ENCODE assay signal across 8 cellular contexts in the genomic region with DNA sequence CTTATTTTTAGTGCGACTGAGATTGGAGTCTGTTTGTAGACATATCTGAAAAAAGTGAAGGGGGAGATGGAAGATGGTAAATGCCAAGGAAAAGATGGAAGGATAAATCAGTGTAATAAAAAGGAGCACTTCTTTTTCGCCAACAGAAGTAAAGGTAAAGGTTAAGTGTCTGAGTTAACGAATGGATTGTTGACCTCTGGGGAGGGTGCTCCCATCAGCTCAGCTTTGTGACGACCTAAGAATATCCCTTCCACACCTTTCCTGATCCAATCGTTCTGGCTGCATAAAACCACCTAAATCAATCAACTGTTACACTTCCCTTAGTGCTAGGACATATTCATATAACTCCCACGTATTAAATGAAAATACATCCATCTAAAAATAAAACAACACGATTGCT. TPM values are rescaled to one million over a fixed set of nuclear protein-coding genes. Genes with fewer than 3 reads are reported as not detected.
DNase-seq lines count a peak whose midpoint lies in the region; ATAC-seq and TF ChIP-seq lines count a peak whose summit lies in the region.

No MANE protein-coding gene starts in this region.

- DNase-seq in T-helper 1 cell, result no peak
- peak in 1 of 2 donors; percentile 7 for DNase-seq in left colon
- DNase-seq in thoracic aorta (ENCODE audit: low spot score), result no peak
- no peak for DNase-seq in MV-4-11 (lab: John Stamatoyannopoulos, UW)
- no peak for DNase-seq in stimulated activated CD4-positive, alpha-beta T cell treated with anti-CD3 and anti-CD28 coated beads, Interleukin-4, amount 100 ng/mL, for 4 hours
- DNase-seq in NCI-H1694 (lab: John Stamatoyannopoulos, UW), result no peak

- peaks cover 34 to 46% of the 10 kb centered on the region in 2 donors for H3K4me1 ChIP-seq in thoracic aorta (ENCODE audit: control insufficient read depth in 1 of 2, low read depth in 2 of 2)

- peak overlapping the region; percentile 98 for H3K4me3 ChIP-seq in thoracic aorta

- H3K4me1 Mint-ChIP-seq in T-helper 1 cell treated with Interleukin-12 subunit alpha and Interleukin-12 subunit beta and Interleukin-4 antibody, amounts not matched to agents 30 μg/mL and 1 μg/mL, for 36 hours (ENCODE audit: low read depth), result peaks cover 34% of the 10 kb centered on the region

- no peaks in the 10 kb centered on the region for H3K9me3 Mint-ChIP-seq in T-helper 1 cell treated with Interleukin-12 subunit alpha and Interleukin-12 subunit beta and Interleukin-4 antibody, amounts not matched to agents 30 μg/mL and 1 μg/mL, for 36 hours

- no peaks in the 10 kb centered on the region for H3K9me3 ChIP-seq in thoracic aorta

- peak overlapping the region; percentile 98 for H3K27ac ChIP-seq in angular gyrus (ENCODE audit: low read depth, low read length)
- H3K27ac ChIP-seq in thoracic aorta, result peak overlapping the region; percentile 98 to 99

- H3K27ac Mint-ChIP-seq in T-helper 1 cell treated with Interleukin-12 subunit alpha and Interleukin-12 subunit beta and Interleukin-4 antibody, amounts not matched to agents 30 μg/mL and 1 μg/mL, for 36 hours, result peak overlapping the region; percentile 94

- peak; percentile 58 for ATAC-seq in left colon
- ATAC-seq in thoracic aorta (ENCODE audit: insufficient number of reproducible peaks, low FRiP score, low read depth), result no peak

- H3K27me3 ChIP-seq in thoracic aorta (replicated peaks; ENCODE audit: insufficient read depth), result no peaks in the 10 kb centered on the region

- intact Hi-C loops in left colon (cut with DNase I, micrococcal nuclease), result no loop called here

- H3K4me3 Mint-ChIP-seq in T-helper 1 cell treated with Interleukin-12 subunit alpha and Interleukin-12 subunit beta and Interleukin-4 antibody, amounts not matched to agents 30 μg/mL and 1 μg/mL, for 36 hours, result peak overlapping the region; percentile 90

- no peak for TF ChIP-seq CTCF in thoracic aorta (IDR thresholded peaks at IDR 0.05)

- no peaks in the 10 kb centered on the region for H3K36me3 ChIP-seq in thoracic aorta

- peaks cover 4% of the 10 kb centered on the region for H3K27me3 Mint-ChIP-seq in T-helper 1 cell treated with Interleukin-12 subunit alpha and Interleukin-12 subunit beta and Interleukin-4 antibody, amounts not matched to agents 30 μg/mL and 1 μg/mL, for 36 hours (ENCODE audit: low read depth)

- H3K36me3 Mint-ChIP-seq in T-helper 1 cell treated with Interleukin-12 subunit alpha and Interleukin-12 subunit beta and Interleukin-4 antibody, amounts not matched to agents 30 μg/mL and 1 μg/mL, for 36 hours (ENCODE audit: low read depth), result peaks cover 23% of the 10 kb centered on the region

RNA-seq across cellular contexts. Expression of a gene that starts 0.8 kb away (rescaled TPM):
- total RNA-seq in left colon, result 10 to 100 TPM in 1 of 2 donors, 1 to 10 TPM in 1; 9.2 to 12.5 TPM
- 1 to 10 TPM; 2.9 to 4.1 TPM for total RNA-seq in thoracic aorta

RNA-seq across cellular contexts. Expression of a gene that starts 1.0 kb away (rescaled TPM):
- 10 to 100 TPM; 31.1 to 33.6 TPM for total RNA-seq in left colon
- total RNA-seq in thoracic aorta, result 10 to 100 TPM; 10.0 to 39.4 TPM

RNA-seq across cellular contexts. Expression of a gene that starts 39.8 kb away (rescaled TPM):
- 10 to 100 TPM; 37.8 to 41.8 TPM for total RNA-seq in left colon
- 100 to 1,000 TPM; 101 to 177 TPM for total RNA-seq in thoracic aorta
